In the genomic region with DNA sequence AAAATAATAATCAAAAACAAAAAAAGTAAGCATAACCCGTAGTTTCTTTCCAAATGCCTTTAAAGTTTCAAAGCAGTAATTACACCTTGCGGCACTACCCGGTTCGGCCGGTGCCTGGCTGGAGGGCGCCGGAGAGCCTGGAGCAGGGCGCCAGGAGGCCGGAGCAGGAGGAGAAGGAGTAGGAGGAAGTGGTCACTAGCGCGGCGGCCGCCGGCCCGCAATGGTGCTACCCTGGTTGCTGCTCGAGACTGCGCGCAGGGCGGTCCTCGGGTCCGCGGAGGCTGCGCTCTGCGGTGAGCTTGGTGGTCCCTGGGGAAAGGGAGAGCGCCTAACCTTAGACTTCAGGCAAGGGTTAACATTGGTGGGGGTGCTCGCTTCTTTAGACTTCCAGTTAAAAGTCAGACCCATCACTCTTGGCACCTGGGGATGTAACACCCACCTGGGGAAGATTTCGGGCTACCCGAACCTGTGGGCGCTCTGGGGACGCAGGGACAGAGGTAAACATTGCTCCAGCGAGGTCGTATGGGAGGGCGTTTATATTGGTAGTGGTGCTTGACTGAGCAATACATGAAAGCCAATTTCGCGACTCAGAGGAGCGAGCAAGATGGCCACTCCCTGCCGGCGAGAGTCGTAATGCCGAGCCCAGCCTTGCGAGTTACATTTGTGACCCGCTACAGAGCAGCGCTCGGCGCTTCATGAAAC, we compare ENCODE assay signal across 1 cellular context.
A peak's percentile ranks its signal among the peaks of the same experiment; 100 is the strongest.
TF ChIP-seq lines count a peak whose summit lies in the region.

No MANE protein-coding gene starts in this region.

TF ChIP-seq in HepG2, 621 proteins besides CTCF, POLR2A, EP300 and RAD21 (continued from another document and continues in another):
- TF ChIP-seq, protein P1, sequence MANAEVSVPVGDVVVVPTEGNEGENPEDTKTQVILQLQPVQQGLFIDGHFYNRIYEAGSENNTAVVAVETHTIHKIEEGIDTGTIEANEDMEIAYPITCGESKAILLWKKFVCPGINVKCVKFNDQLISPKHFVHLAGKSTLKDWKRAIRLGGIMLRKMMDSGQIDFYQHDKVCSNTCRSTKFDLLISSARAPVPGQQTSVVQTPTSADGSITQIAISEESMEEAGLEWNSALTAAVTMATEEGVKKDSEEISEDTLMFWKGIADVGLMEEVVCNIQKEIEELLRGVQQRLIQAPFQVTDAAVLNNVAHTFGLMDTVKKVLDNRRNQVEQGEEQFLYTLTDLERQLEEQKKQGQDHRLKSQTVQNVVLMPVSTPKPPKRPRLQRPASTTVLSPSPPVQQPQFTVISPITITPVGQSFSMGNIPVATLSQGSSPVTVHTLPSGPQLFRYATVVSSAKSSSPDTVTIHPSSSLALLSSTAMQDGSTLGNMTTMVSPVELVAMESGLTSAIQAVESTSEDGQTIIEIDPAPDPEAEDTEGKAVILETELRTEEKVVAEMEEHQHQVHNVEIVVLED (CRISPR knock-in tag; IDR thresholded peaks at IDR 0.05; ENCODE audit: borderline replicate concordance): no peak
- TF ChIP-seq ZSCAN30 (CRISPR knock-in tag; IDR thresholded peaks at IDR 0.05) (no peak), ZNF460 (CRISPR knock-in tag; IDR thresholded peaks at IDR 0.05; ENCODE audit: borderline replicate concordance) (no peak), HDAC1 (CRISPR knock-in tag; IDR thresholded peaks at IDR 0.05) (peak; percentile 63; the same call in 1 of the 2 replicates), BCL6 (CRISPR knock-in tag; IDR thresholded peaks at IDR 0.05) (0 out of 2 replicates have a peak, but pooled peaks have one; percentile 19), ZNF572 (CRISPR knock-in tag; IDR thresholded peaks at IDR 0.05) (no peak), RBM22 (optimal IDR thresholded peaks at IDR 0.05; ENCODE audit: low read length) (no peak), ATAD3A (CRISPR knock-in tag; IDR thresholded peaks at IDR 0.05) (no peak), ZNF678 (CRISPR knock-in tag; IDR thresholded peaks at IDR 0.05) (no peak), ZNF253 (CRISPR knock-in tag; IDR thresholded peaks at IDR 0.05; ENCODE audit: borderline replicate concordance) (no peak), HMG20A (CRISPR knock-in tag; IDR thresholded peaks at IDR 0.05; ENCODE audit: borderline replicate concordance) (peak; percentile 18; the same call in 1 of the 2 replicates), MIXL1 (CRISPR knock-in tag; IDR thresholded peaks at IDR 0.05) (no peak; the same call in 1 of the 2 replicates), KMT2B (CRISPR knock-in tag; IDR thresholded peaks at IDR 0.05) (peak; percentile 80), ZNF546 (CRISPR knock-in tag; conservative IDR thresholded peaks at IDR 0.05) (no peak), SMAD1 (CRISPR knock-in tag; IDR thresholded peaks at IDR 0.05; ENCODE audit: borderline replicate concordance, low read depth) (no peak), SOX6 (IDR thresholded peaks at IDR 0.05) (no peak), SOX6 (CRISPR knock-in tag; IDR thresholded peaks at IDR 0.05) (peak; percentile 10; the same call in 1 of the 2 replicates), ZNF343 (CRISPR knock-in tag; IDR thresholded peaks at IDR 0.05) (no peak), ZNF260 (CRISPR knock-in tag; IDR thresholded peaks at IDR 0.05; ENCODE audit: borderline replicate concordance, low read depth) (no peak), POGZ (CRISPR knock-in tag; IDR thresholded peaks at IDR 0.05) (peak; percentile 6; the same call in 1 of the 2 replicates), NR2F1 (CRISPR knock-in tag; IDR thresholded peaks at IDR 0.05) (no peak), HIVEP1 (CRISPR knock-in tag; IDR thresholded peaks at IDR 0.05) (no peak), PITX1 (CRISPR knock-in tag; IDR thresholded peaks at IDR 0.05) (0 out of 2 replicates have a peak, but pooled peaks have one; percentile 13), ZMYM4 (CRISPR knock-in tag; IDR thresholded peaks at IDR 0.05) (peak; percentile 49; the same call in 1 of the 2 replicates), CHD4 (IDR thresholded peaks at IDR 0.05; ENCODE audit: borderline replicate concordance, low read length) (no peak), KLF6 (CRISPR knock-in tag; IDR thresholded peaks at IDR 0.05) (0 out of 2 replicates have a peak, but pooled peaks have one; percentile 66), JUN (CRISPR knock-in tag; IDR thresholded peaks at IDR 0.05) (no peak), KAT2B (IDR thresholded peaks at IDR 0.05; ENCODE audit: borderline replicate concordance, low read depth, low read length) (no peak), GTF3A (CRISPR knock-in tag; conservative IDR thresholded peaks at IDR 0.05) (no peak), RARA (CRISPR knock-in tag; IDR thresholded peaks at IDR 0.05) (no peak), ZSCAN20 (CRISPR knock-in tag; IDR thresholded peaks at IDR 0.05; ENCODE audit: borderline replicate concordance) (no peak), TEAD3 (CRISPR knock-in tag; optimal IDR thresholded peaks at IDR 0.05; ENCODE audit: borderline replicate concordance) (peak; percentile 41), ZNF737 (CRISPR knock-in tag; IDR thresholded peaks at IDR 0.05; ENCODE audit: borderline replicate concordance) (0 out of 2 replicates have a peak, but pooled peaks have one; percentile 25), ELF1 (CRISPR knock-in tag; IDR thresholded peaks at IDR 0.05) (peak; percentile 59), SMC3 (IDR thresholded peaks at IDR 0.05; ENCODE audit: low read length) (no peak; the same call in 1 of the 2 replicates), ZNF629 (CRISPR knock-in tag; conservative IDR thresholded peaks at IDR 0.05) (no peak), PHF8 (CRISPR knock-in tag; IDR thresholded peaks at IDR 0.05) (peak; percentile 94), BRCA1 (CRISPR knock-in tag; IDR thresholded peaks at IDR 0.05) (peak; percentile 10; the same call in 1 of the 2 replicates), ZBTB38 (CRISPR knock-in tag; IDR thresholded peaks at IDR 0.05) (no peak), RBM39 (IDR thresholded peaks at IDR 0.05; ENCODE audit: low read depth, low read length, poor library complexity, severe bottlenecking) (peak; percentile 53)
- TF ChIP-seq, protein P2, sequence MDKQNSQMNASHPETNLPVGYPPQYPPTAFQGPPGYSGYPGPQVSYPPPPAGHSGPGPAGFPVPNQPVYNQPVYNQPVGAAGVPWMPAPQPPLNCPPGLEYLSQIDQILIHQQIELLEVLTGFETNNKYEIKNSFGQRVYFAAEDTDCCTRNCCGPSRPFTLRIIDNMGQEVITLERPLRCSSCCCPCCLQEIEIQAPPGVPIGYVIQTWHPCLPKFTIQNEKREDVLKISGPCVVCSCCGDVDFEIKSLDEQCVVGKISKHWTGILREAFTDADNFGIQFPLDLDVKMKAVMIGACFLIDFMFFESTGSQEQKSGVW (CRISPR knock-in tag; IDR thresholded peaks at IDR 0.05; ENCODE audit: borderline replicate concordance): no peak
- TF ChIP-seq, protein P3, sequence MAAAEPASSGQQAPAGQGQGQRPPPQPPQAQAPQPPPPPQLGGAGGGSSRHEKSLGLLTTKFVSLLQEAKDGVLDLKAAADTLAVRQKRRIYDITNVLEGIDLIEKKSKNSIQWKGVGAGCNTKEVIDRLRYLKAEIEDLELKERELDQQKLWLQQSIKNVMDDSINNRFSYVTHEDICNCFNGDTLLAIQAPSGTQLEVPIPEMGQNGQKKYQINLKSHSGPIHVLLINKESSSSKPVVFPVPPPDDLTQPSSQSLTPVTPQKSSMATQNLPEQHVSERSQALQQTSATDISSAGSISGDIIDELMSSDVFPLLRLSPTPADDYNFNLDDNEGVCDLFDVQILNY (CRISPR knock-in tag; conservative IDR thresholded peaks at IDR 0.05): 0 out of 2 replicates have a peak, but pooled peaks have one; percentile 38
- TF ChIP-seq, protein P4, sequence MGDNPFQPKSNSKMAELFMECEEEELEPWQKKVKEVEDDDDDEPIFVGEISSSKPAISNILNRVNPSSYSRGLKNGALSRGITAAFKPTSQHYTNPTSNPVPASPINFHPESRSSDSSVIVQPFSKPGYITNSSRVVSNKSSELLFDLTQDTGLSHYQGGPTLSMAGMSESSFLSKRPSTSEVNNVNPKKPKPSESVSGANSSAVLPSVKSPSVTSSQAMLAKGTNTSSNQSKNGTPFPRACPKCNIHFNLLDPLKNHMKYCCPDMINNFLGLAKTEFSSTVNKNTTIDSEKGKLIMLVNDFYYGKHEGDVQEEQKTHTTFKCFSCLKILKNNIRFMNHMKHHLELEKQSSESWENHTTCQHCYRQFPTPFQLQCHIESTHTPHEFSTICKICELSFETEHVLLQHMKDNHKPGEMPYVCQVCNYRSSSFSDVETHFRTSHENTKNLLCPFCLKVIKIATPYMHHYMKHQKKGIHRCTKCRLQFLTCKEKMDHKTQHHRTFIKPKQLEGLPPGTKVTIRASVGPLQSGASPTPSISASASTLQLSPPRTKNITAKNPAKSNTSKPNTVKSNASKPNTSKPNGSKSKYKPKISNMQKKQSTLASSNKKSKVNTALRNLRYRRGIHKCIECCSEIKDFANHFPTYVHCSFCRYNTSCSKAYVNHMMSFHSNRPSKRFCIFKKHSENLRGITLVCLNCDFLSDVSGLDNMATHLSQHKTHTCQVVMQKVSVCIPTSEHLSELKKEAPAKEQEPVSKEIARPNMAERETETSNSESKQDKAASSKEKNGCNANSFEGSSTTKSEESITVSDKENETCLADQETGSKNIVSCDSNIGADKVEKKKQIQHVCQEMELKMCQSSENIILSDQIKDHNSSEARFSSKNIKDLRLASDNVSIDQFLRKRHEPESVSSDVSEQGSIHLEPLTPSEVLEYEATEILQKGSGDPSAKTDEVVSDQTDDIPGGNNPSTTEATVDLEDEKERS (CRISPR knock-in tag; IDR thresholded peaks at IDR 0.05): no peak
- TF ChIP-seq, protein P5, sequence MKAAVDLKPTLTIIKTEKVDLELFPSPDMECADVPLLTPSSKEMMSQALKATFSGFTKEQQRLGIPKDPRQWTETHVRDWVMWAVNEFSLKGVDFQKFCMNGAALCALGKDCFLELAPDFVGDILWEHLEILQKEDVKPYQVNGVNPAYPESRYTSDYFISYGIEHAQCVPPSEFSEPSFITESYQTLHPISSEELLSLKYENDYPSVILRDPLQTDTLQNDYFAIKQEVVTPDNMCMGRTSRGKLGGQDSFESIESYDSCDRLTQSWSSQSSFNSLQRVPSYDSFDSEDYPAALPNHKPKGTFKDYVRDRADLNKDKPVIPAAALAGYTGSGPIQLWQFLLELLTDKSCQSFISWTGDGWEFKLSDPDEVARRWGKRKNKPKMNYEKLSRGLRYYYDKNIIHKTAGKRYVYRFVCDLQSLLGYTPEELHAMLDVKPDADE (CRISPR knock-in tag; IDR thresholded peaks at IDR 0.05): no peak
- TF ChIP-seq, protein P6, sequence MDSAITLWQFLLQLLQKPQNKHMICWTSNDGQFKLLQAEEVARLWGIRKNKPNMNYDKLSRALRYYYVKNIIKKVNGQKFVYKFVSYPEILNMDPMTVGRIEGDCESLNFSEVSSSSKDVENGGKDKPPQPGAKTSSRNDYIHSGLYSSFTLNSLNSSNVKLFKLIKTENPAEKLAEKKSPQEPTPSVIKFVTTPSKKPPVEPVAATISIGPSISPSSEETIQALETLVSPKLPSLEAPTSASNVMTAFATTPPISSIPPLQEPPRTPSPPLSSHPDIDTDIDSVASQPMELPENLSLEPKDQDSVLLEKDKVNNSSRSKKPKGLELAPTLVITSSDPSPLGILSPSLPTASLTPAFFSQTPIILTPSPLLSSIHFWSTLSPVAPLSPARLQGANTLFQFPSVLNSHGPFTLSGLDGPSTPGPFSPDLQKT (CRISPR knock-in tag; IDR thresholded peaks at IDR 0.05; ENCODE audit: borderline replicate concordance): no peak
- TF ChIP-seq, protein P7, sequence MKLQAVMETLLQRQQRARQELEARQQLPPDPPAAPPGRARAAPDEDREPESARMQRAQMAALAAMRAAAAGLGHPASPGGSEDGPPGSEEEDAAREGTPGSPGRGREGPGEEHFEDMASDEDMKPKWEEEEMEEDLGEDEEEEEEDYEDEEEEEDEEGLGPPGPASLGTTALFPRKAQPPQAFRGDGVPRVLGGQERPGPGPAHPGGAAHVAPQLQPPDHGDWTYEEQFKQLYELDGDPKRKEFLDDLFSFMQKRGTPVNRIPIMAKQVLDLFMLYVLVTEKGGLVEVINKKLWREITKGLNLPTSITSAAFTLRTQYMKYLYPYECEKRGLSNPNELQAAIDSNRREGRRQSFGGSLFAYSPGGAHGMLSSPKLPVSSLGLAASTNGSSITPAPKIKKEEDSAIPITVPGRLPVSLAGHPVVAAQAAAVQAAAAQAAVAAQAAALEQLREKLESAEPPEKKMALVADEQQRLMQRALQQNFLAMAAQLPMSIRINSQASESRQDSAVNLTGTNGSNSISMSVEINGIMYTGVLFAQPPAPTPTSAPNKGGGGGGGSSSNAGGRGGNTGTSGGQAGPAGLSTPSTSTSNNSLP (IDR thresholded peaks at IDR 0.05; ENCODE audit: low read depth, low read length): no peak
- TF ChIP-seq, protein P8, sequence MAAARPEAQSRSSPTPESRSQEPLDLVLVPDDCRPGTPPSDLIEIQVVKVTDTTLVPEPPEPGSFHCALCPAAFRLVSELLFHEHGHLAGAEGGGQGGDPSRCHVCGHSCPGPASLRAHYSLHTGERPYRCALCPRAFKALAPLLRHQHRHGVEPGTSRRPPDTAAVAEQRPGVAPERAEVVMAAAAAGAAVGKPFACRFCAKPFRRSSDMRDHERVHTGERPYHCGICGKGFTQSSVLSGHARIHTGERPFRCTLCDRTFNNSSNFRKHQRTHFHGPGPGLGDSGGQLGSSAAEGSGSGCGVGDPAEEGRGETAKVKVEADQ (CRISPR knock-in tag; IDR thresholded peaks at IDR 0.05; ENCODE audit: borderline replicate concordance): no peak
- TF ChIP-seq, protein P9, sequence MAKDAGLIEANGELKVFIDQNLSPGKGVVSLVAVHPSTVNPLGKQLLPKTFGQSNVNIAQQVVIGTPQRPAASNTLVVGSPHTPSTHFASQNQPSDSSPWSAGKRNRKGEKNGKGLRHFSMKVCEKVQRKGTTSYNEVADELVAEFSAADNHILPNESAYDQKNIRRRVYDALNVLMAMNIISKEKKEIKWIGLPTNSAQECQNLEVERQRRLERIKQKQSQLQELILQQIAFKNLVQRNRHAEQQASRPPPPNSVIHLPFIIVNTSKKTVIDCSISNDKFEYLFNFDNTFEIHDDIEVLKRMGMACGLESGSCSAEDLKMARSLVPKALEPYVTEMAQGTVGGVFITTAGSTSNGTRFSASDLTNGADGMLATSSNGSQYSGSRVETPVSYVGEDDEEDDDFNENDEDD (CRISPR knock-in tag; IDR thresholded peaks at IDR 0.05; ENCODE audit: borderline replicate concordance): no peak
- TF ChIP-seq, protein P10, sequence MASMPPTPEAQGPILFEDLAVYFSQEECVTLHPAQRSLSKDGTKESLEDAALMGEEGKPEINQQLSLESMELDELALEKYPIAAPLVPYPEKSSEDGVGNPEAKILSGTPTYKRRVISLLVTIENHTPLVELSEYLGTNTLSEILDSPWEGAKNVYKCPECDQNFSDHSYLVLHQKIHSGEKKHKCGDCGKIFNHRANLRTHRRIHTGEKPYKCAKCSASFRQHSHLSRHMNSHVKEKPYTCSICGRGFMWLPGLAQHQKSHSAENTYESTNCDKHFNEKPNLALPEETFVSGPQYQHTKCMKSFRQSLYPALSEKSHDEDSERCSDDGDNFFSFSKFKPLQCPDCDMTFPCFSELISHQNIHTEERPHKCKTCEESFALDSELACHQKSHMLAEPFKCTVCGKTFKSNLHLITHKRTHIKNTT (CRISPR knock-in tag; IDR thresholded peaks at IDR 0.05): no peak
- TF ChIP-seq, protein P11, sequence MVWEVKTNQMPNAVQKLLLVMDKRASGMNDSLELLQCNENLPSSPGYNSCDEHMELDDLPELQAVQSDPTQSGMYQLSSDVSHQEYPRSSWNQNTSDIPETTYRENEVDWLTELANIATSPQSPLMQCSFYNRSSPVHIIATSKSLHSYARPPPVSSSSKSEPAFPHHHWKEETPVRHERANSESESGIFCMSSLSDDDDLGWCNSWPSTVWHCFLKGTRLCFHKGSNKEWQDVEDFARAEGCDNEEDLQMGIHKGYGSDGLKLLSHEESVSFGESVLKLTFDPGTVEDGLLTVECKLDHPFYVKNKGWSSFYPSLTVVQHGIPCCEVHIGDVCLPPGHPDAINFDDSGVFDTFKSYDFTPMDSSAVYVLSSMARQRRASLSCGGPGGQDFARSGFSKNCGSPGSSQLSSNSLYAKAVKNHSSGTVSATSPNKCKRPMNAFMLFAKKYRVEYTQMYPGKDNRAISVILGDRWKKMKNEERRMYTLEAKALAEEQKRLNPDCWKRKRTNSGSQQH (CRISPR knock-in tag; IDR thresholded peaks at IDR 0.05; ENCODE audit: low read depth): no peak
